In the genomic region with DNA sequence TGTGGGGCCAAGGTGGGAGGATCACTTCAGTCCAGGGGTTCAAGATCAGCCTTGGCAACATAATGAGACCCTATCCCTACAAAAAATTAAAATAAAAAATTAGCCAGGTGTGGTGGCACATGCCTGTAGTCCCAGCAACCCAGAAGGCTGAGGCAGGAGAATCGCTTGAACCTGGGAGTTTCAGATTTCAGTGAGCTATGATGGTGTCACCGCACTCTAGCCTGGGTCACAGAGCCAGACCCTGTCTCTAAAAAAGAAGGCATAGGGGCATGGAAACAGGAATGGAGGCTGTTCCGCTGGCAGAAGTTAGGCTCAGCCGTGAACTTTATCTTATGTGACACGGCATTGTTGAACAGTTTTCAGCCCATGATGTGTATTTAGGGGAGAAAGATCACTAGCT, we compare ENCODE assay signal across 18 cellular contexts. TPM values are rescaled to one million over a fixed set of nuclear protein-coding genes. Genes with fewer than 3 reads are reported as not detected.
A peak's percentile ranks its signal among the peaks of the same experiment; 100 is the strongest.
DNase-seq lines count a peak whose midpoint lies in the region; ATAC-seq and TF ChIP-seq lines count a peak whose summit lies in the region.
"Had no signal": no experiment of that assay in that cellular context is flagged by ENCODE, and none has a peak within 500 bp of the region (broad histone marks: within the 10 kb centered on the region; RNA-seq: fewer than 3 reads in every experiment).

No MANE protein-coding gene starts in this region.

- intact Hi-C loops in ascending aorta (cut with DNase I): no loop called here
- intact Hi-C loops in upper lobe of right lung (cut with DNase I): no loop called here

- peaks cover 11% of the 10 kb centered on the region for H3K36me3 Mint-ChIP-seq in nephron (ENCODE audit: low read depth)

- H3K9me3 ChIP-seq in ascending aorta: no peaks in the 10 kb centered on the region
- no peaks in the 10 kb centered on the region for H3K9me3 ChIP-seq in upper lobe of right lung

- H3K4me3 Mint-ChIP-seq in nephron: no peak overlapping the region
- H3K4me3 Mint-ChIP-seq: CD4-positive, CD25-positive, alpha-beta regulatory T cell had no signal

- no peaks in the 10 kb centered on the region for H3K27me3 ChIP-seq in ascending aorta
- H3K27me3 ChIP-seq in upper lobe of right lung: no peaks in the 10 kb centered on the region
- H3K27me3 ChIP-seq: BLaER1 had no signal

- H3K27me3 Mint-ChIP-seq in nephron (ENCODE audit: low read depth): peaks cover 11% of the 10 kb centered on the region

- H3K4me3 ChIP-seq in ascending aorta (no peak overlapping the region), upper lobe of right lung (no peak overlapping the region)
- H3K4me3 ChIP-seq: BLaER1, K562 had no signal

- TF ChIP-seq CTCF in ascending aorta (IDR thresholded peaks at IDR 0.05): no peak
- no peak for TF ChIP-seq CTCF in nephron (IDR thresholded peaks at IDR 0.05; ENCODE audit: unreplicated experiment in 3 of 3)
- TF ChIP-seq CTCF in upper lobe of right lung (IDR thresholded peaks at IDR 0.05): no peak

- no peak for ATAC-seq in upper lobe of right lung
- no peak for ATAC-seq in HG03139 (IDR thresholded peaks at IDR 0.05; ENCODE audit: unreplicated experiment)
- ATAC-seq: HCT116, PC-3 had no signal

- peaks cover 19% of the 10 kb centered on the region for H3K9me3 Mint-ChIP-seq in nephron

- H3K4me1 ChIP-seq in ascending aorta: peaks cover 21 to 46% of the 10 kb centered on the region in 2 donors
- peaks cover 60% of the 10 kb centered on the region for H3K4me1 ChIP-seq in upper lobe of right lung

- H3K27ac Mint-ChIP-seq in nephron: peak overlapping the region in 2 of 3 experiments; percentile 4 to 44
- H3K27ac Mint-ChIP-seq: CD4-positive, CD25-positive, alpha-beta regulatory T cell had no signal

- DNase-seq in ascending aorta (ENCODE audit: low spot score in 2 of 2): no peak
- peak; percentile 53 for DNase-seq in left kidney (ENCODE audit: low read depth, low spot score)
- no peak for DNase-seq in upper lobe of right lung
- no peak for DNase-seq in HuH-7.5 (ENCODE audit: low spot score)
- DNase-seq in ecto neural progenitor cell (ENCODE audit: low spot score): no peak
- DNase-seq: CD4-positive, CD25-positive, alpha-beta regulatory T cell; Kasumi-1; NCI-H1092 treated with DMSO at 0.1 percent for 48 hours; NCI-H1436 treated with DMSO at 0.1 percent for 48 hours; NCI-H187 treated with DMSO at 0.1 percent for 48 hours; NCI-H345; NCI-H510A treated with DMSO at 0.1 percent for 48 hours; PC-3 had no signal

- H3K36me3 ChIP-seq in ascending aorta: no peaks in the 10 kb centered on the region
- no peaks in the 10 kb centered on the region for H3K36me3 ChIP-seq in upper lobe of right lung

- peaks cover 59% of the 10 kb centered on the region for H3K4me1 Mint-ChIP-seq in nephron

- peak overlapping the region; percentile 46 to 98 for H3K27ac ChIP-seq in ascending aorta
- H3K27ac ChIP-seq in upper lobe of right lung: peak overlapping the region; percentile 18
- H3K27ac ChIP-seq: BLaER1 had no signal

RNA-seq across cellular contexts. Expression of a gene that starts 47.5 kb away (rescaled TPM):
- total RNA-seq in ascending aorta (53.5 TPM), upper lobe of right lung (7.4 TPM)
